8 cellular contexts compared by ENCODE assay signal in the genomic region with DNA sequence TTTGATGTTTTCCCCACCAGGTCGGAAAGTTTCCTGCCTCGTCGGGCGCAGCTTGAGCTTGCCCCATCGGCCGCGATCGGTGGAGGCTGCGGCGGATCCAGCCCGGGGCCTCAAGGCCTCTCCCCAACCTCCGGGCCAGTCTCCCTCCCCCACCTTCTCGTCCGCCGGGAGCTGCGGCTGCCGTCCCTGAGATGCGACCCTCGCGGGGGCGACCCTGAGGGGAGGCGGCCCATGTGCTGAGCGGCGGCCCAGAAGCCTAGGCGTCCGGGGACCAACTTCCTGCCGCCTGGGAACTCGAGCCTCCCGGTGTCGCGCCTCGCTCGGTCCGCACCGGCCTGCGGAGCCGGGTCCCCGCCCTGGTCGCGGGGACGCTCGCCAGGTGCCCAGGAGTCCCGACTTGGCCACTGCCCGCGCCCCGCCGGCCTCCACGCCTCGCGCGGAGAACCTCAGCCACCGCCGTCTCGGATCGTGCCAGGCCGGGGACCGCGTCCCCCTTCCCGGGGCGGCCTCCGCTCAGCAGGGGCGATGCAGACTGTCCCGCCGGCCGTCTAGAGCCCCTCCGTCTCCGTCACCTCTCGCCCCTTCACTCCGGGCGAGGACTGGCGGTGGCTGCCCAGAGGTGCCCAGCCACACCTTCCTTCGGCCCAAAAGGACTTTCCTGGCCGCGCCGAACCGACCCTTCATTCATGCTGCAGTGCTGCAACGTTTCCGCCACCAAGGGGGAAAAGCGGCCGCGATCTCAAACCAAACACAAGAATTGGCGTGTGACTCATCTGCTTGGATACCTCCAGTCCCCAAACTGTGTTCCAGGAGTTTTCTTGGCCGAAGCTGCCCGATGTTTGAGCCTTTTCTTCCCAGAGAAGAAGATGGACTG. TPM values are rescaled to one million over a fixed set of nuclear protein-coding genes. Genes with fewer than 3 reads are reported as not detected.
DNase-seq lines count a peak whose midpoint lies in the region; ATAC-seq and TF ChIP-seq lines count a peak whose summit lies in the region.

No MANE protein-coding gene starts in this region.

- intact Hi-C loops in naive thymus-derived CD4-positive, alpha-beta T cell (cut with micrococcal nuclease) = loop anchor here (1.0 to 10.0 kb wide), 15 partner anchors 16 to 1074 kb away; a partner anchor contains a TSS

- CTCF ChIA-PET in naive thymus-derived CD4-positive, alpha-beta T cell (lab: Charles Lee) = interaction anchor here (1.2 kb wide), 2 partner anchors 91 to 159 kb away, joined by 3 read pairs; a partner anchor contains a TSS

- peaks cover 15% of the 10 kb centered on the region for H3K36me3 Mint-ChIP-seq in HFFc6 (ENCODE audit: low read depth)
- peaks cover 7 to 8% of the 10 kb centered on the region in 2 donors for H3K36me3 Mint-ChIP-seq in activated T-cell treated with anti-CD3 and anti-CD28 coated beads, Interleukin-2, amount 50 U/mL, for 72 hours (ENCODE audit: insufficient read depth in 2 of 2)
- H3K36me3 Mint-ChIP-seq in naive thymus-derived CD4-positive, alpha-beta T cell = peaks cover 0 to 25% (median 5%) of the 10 kb centered on the region in 5 donors

- peak overlapping the region; percentile 93 for H3K4me3 Mint-ChIP-seq in HFFc6
- peak overlapping the region; percentile 95 to 98 for H3K4me3 Mint-ChIP-seq in activated T-cell treated with anti-CD3 and anti-CD28 coated beads, Interleukin-2, amount 50 U/mL, for 72 hours
- peak overlapping the region; percentile 92 to 98 (median 97) for H3K4me3 Mint-ChIP-seq in naive thymus-derived CD4-positive, alpha-beta T cell

- DNase-seq in GM12864 (ENCODE audit: low read depth) (no peak), HFFc6 (peak; percentile 63), NCI-H226 (peak; percentile 29), fibroblast of gingiva (ENCODE audit: low read depth) (peak; percentile 58), superior temporal gyrus (ENCODE audit: extremely low spot score) (peak; percentile 26), NCI-H2029 treated with DMSO at 0.1 percent for 48 hours (lab: John Stamatoyannopoulos, UW) (no peak)
- DNase-seq in activated T-cell treated with anti-CD3 and anti-CD28 coated beads, Interleukin-2, amount 50 U/mL, for 72 hours = peak; percentile 41 to 50
- DNase-seq in naive thymus-derived CD4-positive, alpha-beta T cell = peak in 8 of 9 donors; percentile 10 to 59 (median 17)

- peaks cover 47% of the 10 kb centered on the region for H3K4me1 Mint-ChIP-seq in HFFc6 (ENCODE audit: low read depth)
- H3K4me1 Mint-ChIP-seq in activated T-cell treated with anti-CD3 and anti-CD28 coated beads, Interleukin-2, amount 50 U/mL, for 72 hours (ENCODE audit: low read depth) = peaks cover 57% of the 10 kb centered on the region
- peaks cover 17 to 54% (median 45%) of the 10 kb centered on the region in 7 donors for H3K4me1 Mint-ChIP-seq in naive thymus-derived CD4-positive, alpha-beta T cell

- peaks cover 0 to 6% (median 0%) of the 10 kb centered on the region in 3 experiments for H3K36me3 ChIP-seq in naive thymus-derived CD4-positive, alpha-beta T cell (ENCODE audit: control insufficient read depth in 2 of 3, insufficient read depth in 3 of 3, low read length in 3 of 3)

- ATAC-seq in activated T-cell treated with anti-CD3 and anti-CD28 coated beads, Interleukin-2, amount 50 U/mL, for 72 hours (replicated peaks in 1 of 2) = peak; percentile 25 to 35
- ATAC-seq in naive thymus-derived CD4-positive, alpha-beta T cell = peak; percentile 10

- H3K27ac Mint-ChIP-seq in HFFc6 = peak overlapping the region; percentile 88
- peak overlapping the region; percentile 90 for H3K27ac Mint-ChIP-seq in activated T-cell treated with anti-CD3 and anti-CD28 coated beads, Interleukin-2, amount 50 U/mL, for 72 hours
- H3K27ac Mint-ChIP-seq in naive thymus-derived CD4-positive, alpha-beta T cell = peak overlapping the region; percentile 86 to 96 (median 92)

- peaks cover 23 to 33% of the 10 kb centered on the region in 2 donors for H3K4me1 ChIP-seq in naive thymus-derived CD4-positive, alpha-beta T cell (ENCODE audit: control insufficient read depth in 2 of 2, insufficient read depth in 2 of 2, low read length in 2 of 2)

- H3K9me3 Mint-ChIP-seq in HFFc6 = no peaks in the 10 kb centered on the region
- no peaks in the 10 kb centered on the region for H3K9me3 Mint-ChIP-seq in activated T-cell treated with anti-CD3 and anti-CD28 coated beads, Interleukin-2, amount 50 U/mL, for 72 hours
- no peaks in the 10 kb centered on the region for H3K9me3 Mint-ChIP-seq in naive thymus-derived CD4-positive, alpha-beta T cell

- H3K9me3 ChIP-seq in naive thymus-derived CD4-positive, alpha-beta T cell (ENCODE audit: control insufficient read depth in 2 of 3, low read length in 3 of 3) = no peaks in the 10 kb centered on the region

- TF ChIP-seq CTCF in GM12864 (IDR thresholded peaks at IDR 0.05; ENCODE audit: low read depth, low read length, missing control alignments) (no peak), HFFc6 (IDR thresholded peaks at IDR 0.05) (no peak)

- no peaks in the 10 kb centered on the region for H3K27me3 ChIP-seq in naive thymus-derived CD4-positive, alpha-beta T cell (ENCODE audit: control insufficient read depth in 2 of 2, insufficient read depth in 2 of 2, low read length in 2 of 2)

- H3K4me3 ChIP-seq in GM12864 (ENCODE audit: low read depth, low read length) = peak overlapping the region; percentile 98
- peak overlapping the region; percentile 80 for H3K4me3 ChIP-seq in naive thymus-derived CD4-positive, alpha-beta T cell (ENCODE audit: low read length)

- POLR2A ChIA-PET in naive thymus-derived CD4-positive, alpha-beta T cell (lab: Charles Lee) = interaction anchor here (0.6 to 1.8 kb wide), 12 partner anchors 9 to 549 kb away, joined by 3 to 24 read pairs (median 4); a partner anchor contains a TSS

- peak overlapping the region; percentile 84 for H3K27ac ChIP-seq in naive thymus-derived CD4-positive, alpha-beta T cell (ENCODE audit: low read depth, low read length)

- no peaks in the 10 kb centered on the region; the same call in 1 of the 2 replicates for H3K27me3 Mint-ChIP-seq in HFFc6 (ENCODE audit: insufficient read depth)
- H3K27me3 Mint-ChIP-seq in activated T-cell treated with anti-CD3 and anti-CD28 coated beads, Interleukin-2, amount 50 U/mL, for 72 hours (ENCODE audit: low read depth) = no peaks in the 10 kb centered on the region
- H3K27me3 Mint-ChIP-seq in naive thymus-derived CD4-positive, alpha-beta T cell = peaks cover 0 to 8% (median 0%) of the 10 kb centered on the region in 5 donors

RNA-seq across cellular contexts. Expression of a gene that starts 0.7 kb away (rescaled TPM):
- 10 to 100 TPM; 51.1 to 54.8 (median 52.3) TPM for total RNA-seq in HFFc6 (2021; fragmentation: NEBNext Ultra II Directional; extraction: Animal tissue kit (Norgen Biotek cat#: 25700))
- total RNA-seq in activated T-cell treated with anti-CD3 and anti-CD28 coated beads, Interleukin-2, amount 50 U/mL, for 72 hours = 10 to 100 TPM; 36.5 to 42.9 TPM
- total RNA-seq in naive thymus-derived CD4-positive, alpha-beta T cell = 10 to 100 TPM; 54.6 to 77.1 (median 66.6) TPM
- polyA plus RNA-seq in naive thymus-derived CD4-positive, alpha-beta T cell = 10 to 100 TPM; 20.2 to 30.8 TPM

Comparison
In these comparisons a context has a peak if more than half of its experiments do, and no peak if none do; other contexts are left out.
1. DNase-seq: peak in HFFc6 (single experiment), NCI-H226 (single experiment), activated T-cell treated with anti-CD3 and anti-CD28 coated beads, Interleukin-2, amount 50 U/mL, for 72 hours (2 of 2), fibroblast of gingiva (single experiment), naive thymus-derived CD4-positive, alpha-beta T cell (8 of 9) and superior temporal gyrus (single experiment); none in GM12864 (single experiment) and NCI-H2029 treated with DMSO at 0.1 percent for 48 hours (single experiment).
2. Peak in every context shown above with its lines, with median percentiles within 50 percentile points of each other: H3K27ac Mint-ChIP-seq and H3K4me3 Mint-ChIP-seq.